Comparison of ENCODE assay signal across 9 cellular contexts in genomic region chr3:31232049-31233040, GRCh38.
DNase-seq lines count a peak whose midpoint lies in the region; ATAC-seq and TF ChIP-seq lines count a peak whose summit lies in the region.
"Had no signal": no experiment of that assay in that cellular context is flagged by ENCODE, and none has a peak within 500 bp of the region (broad histone marks: within the 10 kb centered on the region; RNA-seq: fewer than 3 reads in every experiment).

No MANE protein-coding gene starts in this region.

- no peak overlapping the region for H2AFZ ChIP-seq in osteoblast (ENCODE audit: low read length)

- no peaks in the 10 kb centered on the region for H3K79me2 ChIP-seq in osteoblast (ENCODE audit: insufficient read depth, low read length)

- no peaks in the 10 kb centered on the region for H3K36me3 Mint-ChIP-seq in activated naive CD8-positive, alpha-beta T cell treated with anti-CD3 and anti-CD28 coated beads, Interleukin-2, amount 50 U/mL, for 24 hours (ENCODE audit: low read depth)

- ATAC-seq in GM19351 (IDR thresholded peaks at IDR 0.05; ENCODE audit: unreplicated experiment), result peak; percentile 44
- no peak for ATAC-seq in activated naive CD8-positive, alpha-beta T cell treated with anti-CD3 and anti-CD28 coated beads, Interleukin-2, amount 50 U/mL, for 24 hours

- H4K20me1 ChIP-seq in osteoblast (ENCODE audit: insufficient read depth, low read length), result no peaks in the 10 kb centered on the region

- H3K27ac ChIP-seq in osteoblast (ENCODE audit: low read depth, low read length), result no peak overlapping the region

- no peak overlapping the region for H3K4me3 Mint-ChIP-seq in activated naive CD8-positive, alpha-beta T cell treated with anti-CD3 and anti-CD28 coated beads, Interleukin-2, amount 50 U/mL, for 24 hours

- H3K36me3 ChIP-seq in osteoblast (ENCODE audit: insufficient read depth, low read length) (no peaks in the 10 kb centered on the region), MG63 (no peaks in the 10 kb centered on the region)

- DNase-seq in HT1080 (ENCODE audit: low read depth), result peak; percentile 41
- DNase-seq in activated naive CD8-positive, alpha-beta T cell treated with anti-CD3 and anti-CD28 coated beads, Interleukin-2, amount 50 U/mL, for 24 hours, result no peak
- peak; percentile 73 for DNase-seq in osteoblast (ENCODE audit: insufficient read length, low spot score, missing footprints)
- DNase-seq in HEK293T (ENCODE audit: extremely low spot score), result no peak
- no peak for DNase-seq in DMS79 treated with DMSO at 0.1 percent for 48 hours (lab: John Stamatoyannopoulos, UW)
- DNase-seq in MG63, result no peak
- DNase-seq in ureter (ENCODE audit: low spot score), result no peak
- DNase-seq: NCI-H2107 had no signal

- no peaks in the 10 kb centered on the region for H3K4me1 ChIP-seq in osteoblast (ENCODE audit: insufficient read depth, low read length)

- H3K27me3 Mint-ChIP-seq in activated naive CD8-positive, alpha-beta T cell treated with anti-CD3 and anti-CD28 coated beads, Interleukin-2, amount 50 U/mL, for 24 hours, result no peaks in the 10 kb centered on the region

- TF ChIP-seq CTCF in osteoblast (IDR thresholded peaks at IDR 0.05; ENCODE audit: extremely low read depth, low read depth, low read length), result no peak

- CTCF ChIA-PET in HEK293T (lab: Yijun Ruan, JAX), result no interaction called here

- no peaks in the 10 kb centered on the region for H3K9me3 Mint-ChIP-seq in activated naive CD8-positive, alpha-beta T cell treated with anti-CD3 and anti-CD28 coated beads, Interleukin-2, amount 50 U/mL, for 24 hours

- H3K4me1 Mint-ChIP-seq in activated naive CD8-positive, alpha-beta T cell treated with anti-CD3 and anti-CD28 coated beads, Interleukin-2, amount 50 U/mL, for 24 hours, result peaks cover 66% of the 10 kb centered on the region

- POLR2A ChIA-PET in HEK293T (lab: Yijun Ruan, JAX), result interaction anchor here (0.5 kb wide), 1 partner anchor 16 kb away, joined by 3 read pairs; no protein-coding TSS in a partner anchor

- peak overlapping the region; percentile 26 for H3K27ac Mint-ChIP-seq in activated naive CD8-positive, alpha-beta T cell treated with anti-CD3 and anti-CD28 coated beads, Interleukin-2, amount 50 U/mL, for 24 hours

- H3K9me3 ChIP-seq in osteoblast (ENCODE audit: low read depth, low read length) (no peaks in the 10 kb centered on the region), MG63 (no peaks in the 10 kb centered on the region)

- H3K27me3 ChIP-seq in osteoblast (ENCODE audit: insufficient read depth, low read length), result peaks cover 25% of the 10 kb centered on the region
- no peaks in the 10 kb centered on the region for H3K27me3 ChIP-seq in MG63

- no peak overlapping the region for H3K4me2 ChIP-seq in osteoblast (ENCODE audit: insufficient read depth, low read length)

- H3K4me3 ChIP-seq in osteoblast (ENCODE audit: insufficient read depth, low read length), result no peak overlapping the region
- H3K4me3 ChIP-seq in MG63, result no peak overlapping the region

TF ChIP-seq in HEK293T, 16 proteins besides CTCF, POLR2A, EP300 and RAD21:
- no peak for TF ChIP-seq LEF1 (IDR thresholded peaks at IDR 0.05; ENCODE audit: borderline replicate concordance)
- TF ChIP-seq, protein P1, sequence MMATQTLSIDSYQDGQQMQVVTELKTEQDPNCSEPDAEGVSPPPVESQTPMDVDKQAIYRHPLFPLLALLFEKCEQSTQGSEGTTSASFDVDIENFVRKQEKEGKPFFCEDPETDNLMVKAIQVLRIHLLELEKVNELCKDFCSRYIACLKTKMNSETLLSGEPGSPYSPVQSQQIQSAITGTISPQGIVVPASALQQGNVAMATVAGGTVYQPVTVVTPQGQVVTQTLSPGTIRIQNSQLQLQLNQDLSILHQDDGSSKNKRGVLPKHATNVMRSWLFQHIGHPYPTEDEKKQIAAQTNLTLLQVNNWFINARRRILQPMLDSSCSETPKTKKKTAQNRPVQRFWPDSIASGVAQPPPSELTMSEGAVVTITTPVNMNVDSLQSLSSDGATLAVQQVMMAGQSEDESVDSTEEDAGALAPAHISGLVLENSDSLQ (IDR thresholded peaks at IDR 0.05), result no peak
- TF ChIP-seq SP1 (IDR thresholded peaks at IDR 0.05), result no peak
- no peak for TF ChIP-seq SUZ12 (IDR thresholded peaks at IDR 0.05)
- no peak for TF ChIP-seq FOXK2 (IDR thresholded peaks at IDR 0.05)

Comparison
In these comparisons a context has a peak if more than half of its experiments do, and no peak if none do; other contexts are left out.
1. DNase-seq: peak in HT1080 (single experiment) and osteoblast (single experiment); none in activated naive CD8-positive, alpha-beta T cell treated with anti-CD3 and anti-CD28 coated beads, Interleukin-2, amount 50 U/mL, for 24 hours (single experiment), HEK293T (single experiment), DMS79 treated with DMSO at 0.1 percent for 48 hours (single experiment), MG63 (single experiment) and ureter (single experiment).